ENCODE assay signal across 9 cellular contexts in genomic region chr18:5239447-5239846, GRCh38. TPM values are rescaled to one million over a fixed set of nuclear protein-coding genes. Genes with fewer than 3 reads are reported as not detected.
DNase-seq lines count a peak whose midpoint lies in the region; ATAC-seq, FAIRE-seq and TF ChIP-seq lines count a peak whose summit lies in the region.
"Had no signal": no experiment of that assay in that cellular context is flagged by ENCODE, and none has a peak within 500 bp of the region (broad histone marks: within the 10 kb centered on the region; RNA-seq: fewer than 3 reads in every experiment).

No MANE protein-coding gene starts in this region.

- intact Hi-C loops in A673 (cut with micrococcal nuclease; ENCODE audit: unreplicated experiment): loop anchor here (5.0 kb wide), 1 partner anchor 58 kb away; the partner anchor contains the start of gene ZBTB14
- intact Hi-C loops in K562 (cut with micrococcal nuclease): no loop called here

- no peak for FAIRE-seq in K562 (lab: Jason Lieb, UNC)
- FAIRE-seq: RCC 7860 had no signal

- 1% methylated on average over 4 of the region's 4 CpGs for WGBS in K562 (ENCODE audit: insufficient coverage, low coverage, missing lambda C conversion rate)

- H3K4me2 ChIP-seq in K562 (ENCODE audit: insufficient read depth, low read length): peak overlapping the region; percentile 98

- H3K27ac ChIP-seq in A673 (ENCODE audit: low read depth, low read length, poor library complexity, severe bottlenecking) (no peak overlapping the region), HEK293 (ENCODE audit: extremely low read depth, low read depth, low read length) (no peak overlapping the region), K562 (ENCODE audit: extremely low read depth, low read depth, low read length) (no peak overlapping the region), muscle layer of duodenum (ENCODE audit: low read length) (peak overlapping the region; percentile 94)

- H3K9me3 ChIP-seq in A673 (ENCODE audit: low read depth, low read length, poor library complexity, severe bottlenecking) (no peaks in the 10 kb centered on the region), HEK293 (ENCODE audit: control insufficient read depth, insufficient read depth, low read depth, low read length) (no peaks in the 10 kb centered on the region), K562 (replicated peaks; ENCODE audit: control insufficient read depth, insufficient read depth, low read depth, low read length) (no peaks in the 10 kb centered on the region), muscle layer of duodenum (ENCODE audit: control insufficient read depth in 1 of 2, low read length in 2 of 2) (no peaks in the 10 kb centered on the region)

- no peak for DNase-seq in A673 (ENCODE audit: low spot score)
- DNase-seq in K562 (ENCODE audit: extremely low read depth in 1 of 4, low spot score in 3 of 4): no peak

- peak overlapping the region in 1 of 2 experiments; percentile 85; a peak in 2 of 4 replicates for H3K9ac ChIP-seq in K562 (ENCODE audit: insufficient read depth in 1 of 2, low read depth in 2 of 2, low read length in 2 of 2)

- no peak for TF ChIP-seq EP300 in K562 (IDR thresholded peaks at IDR 0.05; ENCODE audit: low read length)

- peaks cover 33% of the 10 kb centered on the region for H3K79me2 ChIP-seq in K562 (ENCODE audit: control insufficient read depth, insufficient read depth, low read length)

- H3K36me3 ChIP-seq in A673 (ENCODE audit: insufficient read depth, low read length, poor library complexity, severe bottlenecking) (peaks cover 7% of the 10 kb centered on the region), HEK293 (ENCODE audit: control insufficient read depth in 2 of 2, insufficient read depth in 1 of 2, low read length in 2 of 2) (no peaks in the 10 kb centered on the region; a peak in 1 of 3 replicates), K562 (ENCODE audit: control insufficient read depth, insufficient read depth, low read length) (peaks cover 29% of the 10 kb centered on the region; the same call in 1 of the 3 replicates), muscle layer of duodenum (ENCODE audit: control insufficient read depth in 1 of 2, insufficient read depth in 2 of 2, low read length in 2 of 2) (peaks cover 5 to 43% of the 10 kb centered on the region in 2 donors)

- ATAC-seq in K562 (no peak), GM18520 (IDR thresholded peaks at IDR 0.05; ENCODE audit: unreplicated experiment) (no peak), GM21528 (IDR thresholded peaks at IDR 0.05; ENCODE audit: low FRiP score, unreplicated experiment) (no peak), GM19397 (IDR thresholded peaks at IDR 0.05; ENCODE audit: unreplicated experiment) (no peak)
- no peak for ATAC-seq in activated CD4-positive, CD25-positive, alpha-beta regulatory T cell treated with anti-CD3 and anti-CD28 coated beads, Interleukin-2, amount 50 U/mL, for 24 hours

- no peak for TF ChIP-seq RAD21 in K562 (CRISPR knock-in tag; conservative IDR thresholded peaks at IDR 0.05 in 1 of 2, IDR thresholded peaks at IDR 0.05 in 1 of 2)

- H3K4me1 ChIP-seq in A673 (ENCODE audit: insufficient read depth, low read length, poor library complexity, severe bottlenecking): peaks cover 13% of the 10 kb centered on the region
- peaks cover 8% of the 10 kb centered on the region; the same call in 1 of the 2 replicates for H3K4me1 ChIP-seq in HEK293 (ENCODE audit: control insufficient read depth, insufficient read depth, low read length)
- peaks cover 3 to 20% of the 10 kb centered on the region in 2 experiments for H3K4me1 ChIP-seq in K562 (replicated peaks in 1 of 2; ENCODE audit: control insufficient read depth in 2 of 2, insufficient read depth in 2 of 2, low read length in 2 of 2)
- peaks cover 4 to 36% of the 10 kb centered on the region in 2 donors for H3K4me1 ChIP-seq in muscle layer of duodenum (ENCODE audit: control insufficient read depth in 1 of 2, insufficient read depth in 2 of 2, low read length in 2 of 2)

- POLR2A ChIA-PET in A673 (lab: Charles Lee; ENCODE audit: low non-redundant PET): interaction anchor here (0.6 kb wide), 1 partner anchor 199 kb away, joined by 6 read pairs; no protein-coding TSS in a partner anchor
- POLR2A ChIA-PET in HEK293 (lab: Yijun Ruan, JAX): no interaction called here
- POLR2A ChIA-PET in K562 (lab: Yijun Ruan, JAX): interaction anchor here (0.6 to 3.1 kb wide), 3 partner anchors 9 to 1474 kb away, joined by 3 to 12 read pairs (median 4); no protein-coding TSS in a partner anchor

- in situ Hi-C loops in K562 (cut with MboI): no loop called here

- no TSS peak for BruUV-seq in A673 (replicated peaks; lab: Mats Ljungman, UMichigan)
- no TSS peak for BruUV-seq in K562 (replicated peaks; lab: Mats Ljungman, UMichigan)

- H3K4me3 ChIP-seq in A673 (ENCODE audit: low read depth, low read length, poor library complexity, severe bottlenecking) (peak overlapping the region; percentile 70), HEK293 (ENCODE audit: low read depth, low read length) (peak overlapping the region; percentile 60), K562 (peak overlapping the region; percentile 76), muscle layer of duodenum (ENCODE audit: low read depth in 1 of 2, low read length in 2 of 2) (peak overlapping the region; percentile 78 to 94)

- H2AFZ ChIP-seq in K562 (ENCODE audit: low read depth, low read length): no peak overlapping the region

- no peaks in the 10 kb centered on the region for H4K20me1 ChIP-seq in K562 (replicated peaks; ENCODE audit: control insufficient read depth, insufficient read depth, low read length)

- TF ChIP-seq POLR2A in K562 (conservative IDR thresholded peaks at IDR 0.05): no peak

- CTCF ChIA-PET in A673 (lab: Charles Lee) (no interaction called here), HEK293 (lab: Yijun Ruan, JAX) (interaction anchor here (0.6 kb wide), 2 partner anchors 8 kb away, joined by 3 read pairs; no protein-coding TSS in a partner anchor), K562 (lab: Yijun Ruan, JAX; ENCODE audit: low intra/inter-chr PET ratio) (no interaction called here)

- H3K27me3 ChIP-seq in A673 (replicated peaks; ENCODE audit: insufficient read depth, low read depth, low read length, poor library complexity): peaks cover 3% of the 10 kb centered on the region
- H3K27me3 ChIP-seq in K562 (ENCODE audit: control insufficient read depth in 2 of 2, insufficient read depth in 2 of 2, low read length in 2 of 2): no peaks in the 10 kb centered on the region
- no peaks in the 10 kb centered on the region for H3K27me3 ChIP-seq in muscle layer of duodenum (ENCODE audit: low read depth, low read length)

- H3K9me1 ChIP-seq in K562 (ENCODE audit: control insufficient read depth, insufficient read depth, low read length): no peaks in the 10 kb centered on the region

- TF ChIP-seq CTCF in A673 (conservative IDR thresholded peaks at IDR 0.05; ENCODE audit: low read depth, low read length) (no peak), HEK293 (tag by site-specific recombination; IDR thresholded peaks at IDR 0.05) (no peak), K562 (IDR thresholded peaks at IDR 0.05 in 2 of 3, conservative IDR thresholded peaks at IDR 0.05 in 1 of 3; ENCODE audit: insufficient read depth in 2 of 3, low read depth in 1 of 3, low read length in 3 of 3) (no peak)

TF ChIP-seq in HEK293, 187 proteins besides CTCF, POLR2A, EP300 and RAD21 (continues in another document):
- no peak for TF ChIP-seq GLI4 (tag by site-specific recombination; IDR thresholded peaks at IDR 0.05)

TF ChIP-seq in K562, 482 proteins besides CTCF, POLR2A, EP300 and RAD21 (continues in another document):
- TF ChIP-seq RBM25 (IDR thresholded peaks at IDR 0.05; ENCODE audit: low read depth, low read length, severe bottlenecking): peak; percentile 86
- TF ChIP-seq MIER1 (IDR thresholded peaks at IDR 0.05; ENCODE audit: low read depth): peak; percentile 96

RNA-seq across cellular contexts. Expression of gene AKAIN1, which starts 42.4 kb away (rescaled TPM):
- total RNA-seq in A673 (2021): not detected in 2 replicates
- not detected in 2 replicates for total RNA-seq in K562 (2011; cell fraction: chromatin; rRNA removed; ENCODE audit: low replicate concordance)
- total RNA-seq in K562 (2011; cell fraction: nucleolus; rRNA removed): not detected in 2 replicates
- not detected in 2 replicates for total RNA-seq in K562 (2011; cell fraction: nucleoplasm; rRNA removed)
- total RNA-seq in K562 (2014; rRNA removed): not detected in 2 replicates
- not detected in 2 replicates for total RNA-seq in K562 (2014; rRNA removed; fragmentation: Illumina TruSeq; extraction: Trizol)
- total RNA-seq in K562 (2015; rRNA removed; fragmentation: Illumina TruSeq; extraction: Trizol): not detected in 2 replicates
- not detected in 2 replicates for total RNA-seq in K562 (2021)
- polyA plus RNA-seq in K562 (2011; rRNA removed): not detected in 2 replicates
- not detected in 2 replicates for polyA plus RNA-seq in K562 (2011; cell fraction: cytosol; rRNA removed)
- polyA plus RNA-seq in K562 (2011; cell fraction: nucleus; rRNA removed): not detected in 2 replicates
- polyA plus RNA-seq in K562 (2012): not detected in 2 replicates
- not detected in 2 replicates for polyA plus RNA-seq in K562 (2014; fragmentation: Illumina TruSeq; extraction: Trizol)
- not detected for polyA plus RNA-seq in K562 (2014; fragmentation: Nextera tagmentation; extraction: Ambion mirVana)
- polyA plus RNA-seq in K562 (2014; rRNA removed): not detected in 2 replicates
- polyA minus RNA-seq in K562 (2011; rRNA and poly(A)+ RNA removed): not detected in 2 replicates
- not detected in 2 replicates for polyA minus RNA-seq in K562 (2011; cell fraction: cytosol; rRNA and poly(A)+ RNA removed)
- not detected in 2 replicates for polyA minus RNA-seq in K562 (2011; cell fraction: nucleus; rRNA and poly(A)+ RNA removed)

RNA-seq across cellular contexts. Expression of gene ZBTB14, which starts 56.1 kb away (rescaled TPM):
- total RNA-seq in A673 (2021) (14.4 and 14.8 TPM in 2 replicates), K562 (2014; rRNA removed) (7.0 and 7.1 TPM in 2 replicates), K562 (2014; rRNA removed; fragmentation: Illumina TruSeq; extraction: Trizol) (9.2 and 9.9 TPM in 2 replicates), K562 (2015; rRNA removed; fragmentation: Illumina TruSeq; extraction: Trizol) (11.0 and 11.7 TPM in 2 replicates), K562 (2021) (8.5 and 9.0 TPM in 2 replicates)
- total RNA-seq in K562 (2011; cell fraction: chromatin; rRNA removed; ENCODE audit: low replicate concordance): 9.8 and 23.7 TPM in 2 replicates
- 11.3 and 13.4 TPM in 2 replicates for total RNA-seq in K562 (2011; cell fraction: nucleolus; rRNA removed)
- total RNA-seq in K562 (2011; cell fraction: nucleoplasm; rRNA removed): 15.7 and 16.8 TPM in 2 replicates
- polyA plus RNA-seq in K562 (2011; rRNA removed) (11.1 and 12.6 TPM in 2 replicates), K562 (2014; fragmentation: Illumina TruSeq; extraction: Trizol) (7.8 and 9.6 TPM in 2 replicates), K562 (2014; fragmentation: Nextera tagmentation; extraction: Ambion mirVana) (1 to 10 TPM; 2.8 to 3.3 TPM), K562 (2014; rRNA removed) (6.2 and 7.5 TPM in 2 replicates)
- 2.2 and 5.5 TPM in 2 replicates for polyA plus RNA-seq in K562 (2011; cell fraction: cytosol; rRNA removed)
- 12.8 and 18.0 TPM in 2 replicates for polyA plus RNA-seq in K562 (2011; cell fraction: nucleus; rRNA removed)
- polyA plus RNA-seq in K562 (2012): 5.6 TPM in 2 replicates
- polyA minus RNA-seq in K562 (2011; rRNA and poly(A)+ RNA removed): 14.9 and 21.3 TPM in 2 replicates
- polyA minus RNA-seq in K562 (2011; cell fraction: cytosol; rRNA and poly(A)+ RNA removed): 5.9 and 6.2 TPM in 2 replicates
- polyA minus RNA-seq in K562 (2011; cell fraction: nucleus; rRNA and poly(A)+ RNA removed): 12.4 and 29.0 TPM in 2 replicates
